Comparison of ENCODE assay signal across 8 cellular contexts in the genomic region with DNA sequence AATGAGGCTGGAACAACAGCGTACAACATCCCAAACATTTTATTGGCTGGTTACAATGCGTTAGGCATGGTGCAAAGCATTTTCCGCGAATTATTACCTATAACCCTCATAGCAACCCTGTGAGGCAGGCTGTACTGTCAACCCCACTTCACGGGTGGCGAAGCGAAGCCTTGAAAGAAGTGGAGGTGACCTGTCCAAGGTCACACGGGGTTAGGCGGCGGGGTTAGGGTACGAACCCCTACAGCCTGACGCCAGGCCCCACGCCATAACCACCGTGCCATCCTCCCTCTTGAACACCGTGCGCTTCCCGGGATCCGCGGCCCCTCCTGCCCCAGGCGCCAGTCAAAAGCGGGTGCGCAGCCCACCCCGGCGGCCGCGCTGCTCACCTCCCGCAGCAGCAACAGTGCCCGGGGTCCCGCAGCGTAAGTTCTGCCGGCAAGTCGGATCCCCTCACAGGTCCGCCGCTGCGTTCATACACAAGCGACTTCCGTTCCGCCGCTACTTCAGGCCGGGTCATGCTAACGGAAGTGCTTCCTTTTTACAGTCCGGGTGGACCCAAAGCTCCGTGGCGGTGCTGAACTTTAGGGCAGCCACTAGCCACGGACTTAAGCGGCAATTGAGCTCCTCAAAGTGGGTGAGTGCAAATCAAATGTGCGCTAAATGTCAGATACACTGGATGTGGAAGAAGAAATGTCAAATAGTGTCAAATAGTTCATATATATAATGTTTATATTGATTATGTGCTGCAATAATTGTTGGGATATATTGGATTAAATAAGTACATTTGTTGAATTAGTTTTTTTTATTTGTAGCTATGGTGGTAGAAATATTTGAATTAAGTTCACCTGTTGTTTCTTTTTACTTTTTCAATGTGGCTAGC. TPM values are rescaled to one million over a fixed set of nuclear protein-coding genes. Genes with fewer than 3 reads are reported as not detected.
DNase-seq lines count a peak whose midpoint lies in the region; ATAC-seq and TF ChIP-seq lines count a peak whose summit lies in the region.

A gene with protein sequence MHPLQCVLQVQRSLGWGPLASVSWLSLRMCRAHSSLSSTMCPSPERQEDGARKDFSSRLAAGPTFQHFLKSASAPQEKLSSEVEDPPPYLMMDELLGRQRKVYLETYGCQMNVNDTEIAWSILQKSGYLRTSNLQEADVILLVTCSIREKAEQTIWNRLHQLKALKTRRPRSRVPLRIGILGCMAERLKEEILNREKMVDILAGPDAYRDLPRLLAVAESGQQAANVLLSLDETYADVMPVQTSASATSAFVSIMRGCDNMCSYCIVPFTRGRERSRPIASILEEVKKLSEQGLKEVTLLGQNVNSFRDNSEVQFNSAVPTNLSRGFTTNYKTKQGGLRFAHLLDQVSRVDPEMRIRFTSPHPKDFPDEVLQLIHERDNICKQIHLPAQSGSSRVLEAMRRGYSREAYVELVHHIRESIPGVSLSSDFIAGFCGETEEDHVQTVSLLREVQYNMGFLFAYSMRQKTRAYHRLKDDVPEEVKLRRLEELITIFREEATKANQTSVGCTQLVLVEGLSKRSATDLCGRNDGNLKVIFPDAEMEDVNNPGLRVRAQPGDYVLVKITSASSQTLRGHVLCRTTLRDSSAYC (minus strand): TSS at position 478 of the 880 bp plus-strand sequence. CDS start 4,455 bp downstream, outside the sequence.

- peaks cover 26% of the 10 kb centered on the region for H3K4me1 Mint-ChIP-seq in type B pancreatic cell (ENCODE audit: unreplicated experiment)

- TF ChIP-seq POLR2A in adrenal gland (IDR thresholded peaks at IDR 0.05): peak in 1 of 2 donors; percentile 40

- no peak for TF ChIP-seq CTCF in GM10248 (IDR thresholded peaks at IDR 0.05; ENCODE audit: control extremely low read depth, extremely low read depth, low read depth, missing control alignments)
- no peak for TF ChIP-seq CTCF in adrenal gland (IDR thresholded peaks at IDR 0.05)
- TF ChIP-seq CTCF in left ventricle myocardium inferior (IDR thresholded peaks at IDR 0.05; ENCODE audit: borderline replicate concordance): no peak
- TF ChIP-seq CTCF in type B pancreatic cell (conservative IDR thresholded peaks at IDR 0.05): no peak

- H3K9me3 Mint-ChIP-seq in type B pancreatic cell: no peaks in the 10 kb centered on the region

- CTCF ChIA-PET in GM10248 (lab: Yijun Ruan, JAX): interaction anchor here (0.6 to 4.2 kb wide), 7 partner anchors 11 to 266 kb away, joined by 3 to 16 read pairs (median 3); partner anchors contain the start of gene ACTL10

- DNase-seq in GM10248 (ENCODE audit: extremely low spot score) (peak; percentile 87), NCI-H146 treated with DMSO at 0.1 percent for 48 hours (lab: John Stamatoyannopoulos, UW; ENCODE audit: unreplicated experiment) (peak; percentile 90), adrenal gland (peak; percentile 81 to 94 (median 87)), left ventricle myocardium inferior (peak; percentile 84), posterior vena cava (ENCODE audit: low spot score) (peak; percentile 95), type B pancreatic cell (ENCODE audit: extremely low spot score, unreplicated experiment) (peak; percentile 92)

- no peaks in the 10 kb centered on the region for H3K36me3 Mint-ChIP-seq in type B pancreatic cell

- peak within 1 kb of the TSS; percentile 100 for H3K4me3 Mint-ChIP-seq in type B pancreatic cell

- intact Hi-C loops in T-helper 1 cell treated with Interleukin-12 subunit alpha and Interleukin-12 subunit beta and Interleukin-4 antibody, amounts not matched to agents 30 ng/mL and 1 ng/mL, for 36 hours (cut with micrococcal nuclease): loop anchor here (1.0 to 5.0 kb wide), 13 partner anchors 29 to 962 kb away; partner anchors contain the start of genes AHCY, C20orf144, CHMP4B and E2F1
- intact Hi-C loops in adrenal gland (cut with DNase I) (no loop called here), left ventricle myocardium inferior (cut with micrococcal nuclease) (no loop called here), posterior vena cava (cut with DNase I) (loop anchor here in 1 of 2 donors (5.0 kb wide), 1 partner anchor 1679 kb away; the partner anchor contains the start of gene BCL2L1)

- H3K9me3 ChIP-seq in adrenal gland (replicated peaks in 1 of 3) (no peaks in the 10 kb centered on the region), left ventricle myocardium inferior (replicated peaks) (no peaks in the 10 kb centered on the region)

- no peaks in the 10 kb centered on the region for H3K27me3 Mint-ChIP-seq in type B pancreatic cell

- H3K4me3 ChIP-seq in adrenal gland (peak within 1 kb of the TSS; percentile 69 to 100 (median 74)), left ventricle myocardium inferior (peak within 1 kb of the TSS; percentile 92)

- H3K36me3 ChIP-seq in adrenal gland (replicated peaks in 1 of 2) (peaks cover 0 to 4% of the 10 kb centered on the region in 2 donors), left ventricle myocardium inferior (peaks cover 21% of the 10 kb centered on the region)

- H3K27ac Mint-ChIP-seq in type B pancreatic cell: peak within 1 kb of the TSS; percentile 87

- H3K4me1 ChIP-seq in adrenal gland (replicated peaks in 1 of 2) (peaks cover 9 to 27% of the 10 kb centered on the region in 2 donors), left ventricle myocardium inferior (peaks cover 42% of the 10 kb centered on the region)

- POLR2A ChIA-PET in GM10248 (lab: Yijun Ruan, JAX): interaction anchor here (0.5 to 0.9 kb wide), 2 partner anchors 21 to 31 kb away, joined by 3 read pairs; no protein-coding TSS in a partner anchor

- 0% methylated on average over 20 to 47 of the region's 47 CpGs for WGBS in adrenal gland, 4 donors

- peak; percentile 69 for ATAC-seq in HG02763 (IDR thresholded peaks at IDR 0.05; ENCODE audit: unreplicated experiment)

- H3K27ac ChIP-seq in adrenal gland (peak within 1 kb of the TSS in 3 of 5 donors; percentile 29 to 85 (median 61)), left ventricle myocardium inferior (replicated peaks) (peak within 1 kb of the TSS; percentile 77)

- H3K27me3 ChIP-seq in adrenal gland (no peaks in the 10 kb centered on the region), left ventricle myocardium inferior (ENCODE audit: low read depth) (no peaks in the 10 kb centered on the region)

RNA-seq across cellular contexts. Expression of the gene that starts here (rescaled TPM):
- total RNA-seq in T-helper 1 cell treated with Interleukin-12 subunit alpha and Interleukin-12 subunit beta and Interleukin-4 antibody, amounts not matched to agents 30 ng/mL and 1 ng/mL, for 36 hours: 39.0 and 42.5 TPM in 2 replicates
- total RNA-seq in adrenal gland: 10 to 100 TPM; 11.3 to 38.8 (median 22.8) TPM
- polyA plus RNA-seq in adrenal gland: 100 to 1,000 TPM in 1 of 3 donors, 10 to 100 TPM in 2; 30.4 to 134 (median 67.8) TPM
- total RNA-seq in left ventricle myocardium inferior: 19.9 TPM
- total RNA-seq in posterior vena cava: 10 to 100 TPM; 15.9 to 19.8 TPM
- 48.4 and 58.3 TPM in 2 replicates for total RNA-seq in type B pancreatic cell (ENCODE audit: low replicate concordance)

Comparison
In these comparisons a context has a peak if more than half of its experiments do, and no peak if none do; other contexts are left out.
1. Peak in every context shown above with its lines: DNase-seq, ATAC-seq, H3K4me3 ChIP-seq and H3K27ac ChIP-seq.